Comparison of ENCODE assay signal across 9 cellular contexts in genomic region chr6:158808442-158808833, GRCh38. TPM values are rescaled to one million over a fixed set of nuclear protein-coding genes. Genes with fewer than 3 reads are reported as not detected.
DNase-seq lines count a peak whose midpoint lies in the region; ATAC-seq and TF ChIP-seq lines count a peak whose summit lies in the region.
"Had no signal": no experiment of that assay in that cellular context is flagged by ENCODE, and none has a peak within 500 bp of the region (broad histone marks: within the 10 kb centered on the region; RNA-seq: fewer than 3 reads in every experiment).

No MANE protein-coding gene starts in this region.

- H3K4me3 ChIP-seq in CD8-positive, alpha-beta T cell (ENCODE audit: low read depth, low read length) = no peak overlapping the region
- H3K4me3 ChIP-seq in vagina = no peak overlapping the region

- peaks cover 90% of the 10 kb centered on the region for H3K4me1 ChIP-seq in CD8-positive, alpha-beta T cell (ENCODE audit: insufficient read depth, low read length)
- peaks cover 25% of the 10 kb centered on the region for H3K4me1 ChIP-seq in vagina

- H3K4me1 Mint-ChIP-seq in CD8-positive, alpha-beta T cell (ENCODE audit: low read depth) = peaks cover 95% of the 10 kb centered on the region
- peaks cover 78% of the 10 kb centered on the region for H3K4me1 Mint-ChIP-seq in activated T-helper 17 cell treated with anti-CD3 and anti-CD28 coated beads, Interleukin-2, amount 50 U/mL, for 72 hours
- peaks cover 82 to 98% (median 96%) of the 10 kb centered on the region in 3 donors for H3K4me1 Mint-ChIP-seq in naive B cell

- peak overlapping the region; percentile 91 for H3K27ac Mint-ChIP-seq in CD8-positive, alpha-beta T cell
- peak overlapping the region; percentile 74 for H3K27ac Mint-ChIP-seq in activated T-helper 17 cell treated with anti-CD3 and anti-CD28 coated beads, Interleukin-2, amount 50 U/mL, for 72 hours
- peak overlapping the region; percentile 95 to 99 (median 98) for H3K27ac Mint-ChIP-seq in naive B cell

- H3K9me3 Mint-ChIP-seq in CD8-positive, alpha-beta T cell = no peaks in the 10 kb centered on the region
- H3K9me3 Mint-ChIP-seq in activated T-helper 17 cell treated with anti-CD3 and anti-CD28 coated beads, Interleukin-2, amount 50 U/mL, for 72 hours = no peaks in the 10 kb centered on the region
- peaks cover 0 to 3% (median 0%) of the 10 kb centered on the region in 7 donors for H3K9me3 Mint-ChIP-seq in naive B cell
- H3K9me3 Mint-ChIP-seq: activated naive CD8-positive, alpha-beta T cell treated with anti-CD3 and anti-CD28 coated beads, Interleukin-2, amount 10 ng/mL, durations not matched to agents 7 days and 5 days had no signal

- no peak for TF ChIP-seq POLR2A in vagina (IDR thresholded peaks at IDR 0.05)

- no peaks in the 10 kb centered on the region for H3K9me3 ChIP-seq in CD8-positive, alpha-beta T cell (ENCODE audit: low read length)
- H3K9me3 ChIP-seq in vagina = no peaks in the 10 kb centered on the region

- intact Hi-C loops in CD8-positive, alpha-beta T cell (cut with DNase I, micrococcal nuclease) = loop anchor here in 1 of 2 experiments (5.0 kb wide), 1 partner anchor 36 kb away; no protein-coding TSS in a partner anchor
- intact Hi-C loops in vagina (cut with DNase I) = no loop called here

- H3K36me3 Mint-ChIP-seq in CD8-positive, alpha-beta T cell = peaks cover 71% of the 10 kb centered on the region
- H3K36me3 Mint-ChIP-seq in activated T-helper 17 cell treated with anti-CD3 and anti-CD28 coated beads, Interleukin-2, amount 50 U/mL, for 72 hours (ENCODE audit: low read depth) = peaks cover 100% of the 10 kb centered on the region
- H3K36me3 Mint-ChIP-seq in naive B cell = peaks cover 22 to 48% of the 10 kb centered on the region in 2 donors

- H3K27me3 Mint-ChIP-seq in CD8-positive, alpha-beta T cell (ENCODE audit: low read depth) = no peaks in the 10 kb centered on the region
- no peaks in the 10 kb centered on the region for H3K27me3 Mint-ChIP-seq in activated T-helper 17 cell treated with anti-CD3 and anti-CD28 coated beads, Interleukin-2, amount 50 U/mL, for 72 hours
- H3K27me3 Mint-ChIP-seq in naive B cell = no peaks in the 10 kb centered on the region
- H3K27me3 Mint-ChIP-seq: activated naive CD8-positive, alpha-beta T cell treated with anti-CD3 and anti-CD28 coated beads, Interleukin-2, amount 10 ng/mL, durations not matched to agents 7 days and 5 days had no signal

- peak in 1 of 7 experiments; percentile 3 for DNase-seq in CD8-positive, alpha-beta T cell
- DNase-seq in naive B cell (no peak), OCI-M1 (lab: John Stamatoyannopoulos, UW) (no peak), vagina (ENCODE audit: extremely low spot score in 2 of 2) (no peak)
- DNase-seq: activated naive CD8-positive, alpha-beta T cell treated with anti-CD3 and anti-CD28 coated beads, Interleukin-2, amount 10 ng/mL, durations not matched to agents 7 days and 5 days; midbrain had no signal

- H3K4me3 Mint-ChIP-seq in CD8-positive, alpha-beta T cell = peak overlapping the region; percentile 61
- H3K4me3 Mint-ChIP-seq in activated T-helper 17 cell treated with anti-CD3 and anti-CD28 coated beads, Interleukin-2, amount 50 U/mL, for 72 hours = peak overlapping the region; percentile 84
- H3K4me3 Mint-ChIP-seq in naive B cell = peak overlapping the region; percentile 64 to 100 (median 84)

- no peaks in the 10 kb centered on the region for H3K27me3 ChIP-seq in CD8-positive, alpha-beta T cell (ENCODE audit: insufficient read depth, low read length)
- H3K27me3 ChIP-seq in vagina = no peaks in the 10 kb centered on the region

- no peaks in the 10 kb centered on the region for H3K36me3 ChIP-seq in CD8-positive, alpha-beta T cell (ENCODE audit: insufficient read depth, low read length)
- no peaks in the 10 kb centered on the region for H3K36me3 ChIP-seq in vagina

- CTCF ChIA-PET in CD8-positive, alpha-beta T cell (lab: Charles Lee) = interaction anchor here (0.9 to 1.6 kb wide), 6 partner anchors 13 to 163 kb away, joined by 3 to 6 read pairs (median 3); no protein-coding TSS in a partner anchor

- TF ChIP-seq CTCF in CD8-positive, alpha-beta T cell (IDR thresholded peaks at IDR 0.05) = no peak
- TF ChIP-seq CTCF in vagina (IDR thresholded peaks at IDR 0.05) = no peak

- peak overlapping the region; percentile 4 for H3K27ac ChIP-seq in CD8-positive, alpha-beta T cell (ENCODE audit: low read depth, low read length)
- H3K27ac ChIP-seq in vagina = no peak overlapping the region

- ATAC-seq in CD8-positive, alpha-beta T cell = no peak
- peak; percentile 4 for ATAC-seq in GM18867 (IDR thresholded peaks at IDR 0.05; ENCODE audit: unreplicated experiment)
- ATAC-seq in activated T-helper 17 cell treated with anti-CD3 and anti-CD28 coated beads, Interleukin-2, amount 50 U/mL, for 72 hours (replicated peaks) = no peak
- ATAC-seq in naive B cell (ENCODE audit: low read depth in 2 of 2) = no peak
- no peak for ATAC-seq in GM18858 (IDR thresholded peaks at IDR 0.05; ENCODE audit: unreplicated experiment)

- POLR2A ChIA-PET in CD8-positive, alpha-beta T cell (lab: Charles Lee) = interaction anchor here (0.9 to 2.3 kb wide), 6 partner anchors 13 to 235 kb away, joined by 3 to 17 read pairs (median 6); no protein-coding TSS in a partner anchor

RNA-seq across cellular contexts. Expression of gene EZR, which starts 10.7 kb away (rescaled TPM):
- total RNA-seq in CD8-positive, alpha-beta T cell = 100 to 1,000 TPM; 626 to 627 TPM
- 100 to 1,000 TPM; 159 to 212 TPM for total RNA-seq in activated T-helper 17 cell treated with anti-CD3 and anti-CD28 coated beads, Interleukin-2, amount 50 U/mL, for 72 hours
- 100 to 1,000 TPM; 463 to 555 (median 516) TPM for polyA plus RNA-seq in naive B cell (ENCODE audit: low read depth in 6 of 6)
- total RNA-seq in vagina = 99.7 TPM
